In genomic region chr13:29435125-29435911, GRCh38 we compare ENCODE assay signal across 8 cellular contexts.
A peak's percentile ranks its signal among the peaks of the same experiment; 100 is the strongest.
DNase-seq lines count a peak whose midpoint lies in the region; ATAC-seq lines count a peak whose summit lies in the region.

No MANE protein-coding gene starts in this region.

- no peaks in the 10 kb centered on the region for H3K36me3 ChIP-seq in muscle layer of duodenum (ENCODE audit: control insufficient read depth in 1 of 2, insufficient read depth in 2 of 2, low read length in 2 of 2)

- H3K9me3 ChIP-seq in muscle layer of duodenum (ENCODE audit: control insufficient read depth in 1 of 2, low read length in 2 of 2): no peaks in the 10 kb centered on the region

- H3K27me3 ChIP-seq in muscle layer of duodenum (ENCODE audit: low read depth, low read length): no peaks in the 10 kb centered on the region

- DNase-seq in AG08396 (ENCODE audit: low spot score) (peak; percentile 68), NCI-H2029 (lab: John Stamatoyannopoulos, UW) (peak; percentile 68), dedifferentiated amniotic fluid mesenchymal stem cell (ENCODE audit: extremely low spot score) (peak; percentile 68)
- DNase-seq in stimulated activated CD4-positive, alpha-beta T cell treated with anti-CD3 and anti-CD28 coated beads, Interleukin-1b, Interleukin-23, amount 100 ng/mL, for 48 hours: no peak
- DNase-seq in activated CD4-positive, alpha-beta T cell treated with anti-CD3 and anti-CD28 coated beads for 4 hours: no peak

- H3K27ac ChIP-seq in muscle layer of duodenum (ENCODE audit: low read length): peak overlapping the region; percentile 72

- ATAC-seq in HG03460 (IDR thresholded peaks at IDR 0.05; ENCODE audit: unreplicated experiment): no peak
- ATAC-seq in GM18873 (IDR thresholded peaks at IDR 0.05; ENCODE audit: low FRiP score, unreplicated experiment): no peak

- H3K4me3 ChIP-seq in muscle layer of duodenum (ENCODE audit: low read depth in 1 of 2, low read length in 2 of 2): peak overlapping the region in 1 of 2 donors; percentile 32

- H3K4me1 ChIP-seq in muscle layer of duodenum (ENCODE audit: control insufficient read depth in 1 of 2, insufficient read depth in 2 of 2, low read length in 2 of 2): peaks cover 6 to 28% of the 10 kb centered on the region in 2 donors

Comparison
In these comparisons a context has a peak if more than half of its experiments do, and no peak if none do; other contexts are left out.
1. DNase-seq: peak in AG08396 (single experiment), NCI-H2029 (single experiment) and dedifferentiated amniotic fluid mesenchymal stem cell (single experiment); none in stimulated activated CD4-positive, alpha-beta T cell treated with anti-CD3 and anti-CD28 coated beads, Interleukin-1b, Interleukin-23, amount 100 ng/mL, for 48 hours (single experiment) and activated CD4-positive, alpha-beta T cell treated with anti-CD3 and anti-CD28 coated beads for 4 hours (0 of 2).